8 cellular contexts compared by ENCODE assay signal in the genomic region with DNA sequence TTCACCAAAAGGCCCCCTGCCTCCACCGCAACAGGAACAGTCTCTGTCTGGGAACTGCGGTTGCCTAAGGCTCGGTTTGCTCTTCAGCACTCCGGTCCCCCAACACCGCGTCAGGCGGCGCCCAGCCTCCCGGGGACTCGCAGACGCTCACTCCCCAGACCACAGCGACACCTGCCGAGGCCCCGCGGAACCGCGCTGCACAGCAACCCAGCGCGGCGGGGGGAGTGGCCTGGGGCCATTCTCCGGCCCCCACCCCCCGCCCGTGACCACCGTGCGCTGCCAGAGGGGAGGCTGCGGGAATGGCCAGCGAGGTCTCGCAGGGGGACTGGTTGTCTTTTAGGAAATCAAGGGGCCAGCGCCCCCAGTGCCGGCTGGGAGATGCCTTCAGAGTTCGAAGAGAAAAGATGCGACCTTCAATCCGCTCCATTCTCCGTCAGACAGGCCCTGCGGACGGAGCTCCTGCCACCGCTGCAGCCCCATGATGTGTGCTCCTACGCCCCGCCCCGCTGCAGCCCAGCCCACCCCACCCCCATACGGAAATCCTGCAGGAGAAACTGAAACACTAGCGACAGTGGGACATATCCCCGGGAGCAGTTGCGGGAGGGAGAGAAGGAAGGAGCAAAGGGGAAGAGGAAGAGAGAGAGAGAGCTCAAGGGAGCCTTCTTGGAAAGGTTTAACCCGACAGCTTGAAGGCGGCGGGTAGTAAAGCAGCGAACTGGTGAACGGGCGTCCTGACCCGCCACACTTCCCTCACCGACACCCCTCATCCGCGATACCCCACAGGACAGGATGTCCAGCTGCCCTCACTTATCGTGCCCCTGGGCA.
DNase-seq lines count a peak whose midpoint lies in the region; ATAC-seq and TF ChIP-seq lines count a peak whose summit lies in the region.

No MANE protein-coding gene starts in this region.

- H3K4me1 ChIP-seq in mucosa of rectum (ENCODE audit: control insufficient read depth in 2 of 2, insufficient read depth in 2 of 2, low read length in 2 of 2): peaks cover 3 to 6% of the 10 kb centered on the region in 2 donors

- no peaks in the 10 kb centered on the region for H3K36me3 ChIP-seq in mucosa of rectum (ENCODE audit: control insufficient read depth in 2 of 2, insufficient read depth in 2 of 2, low read length in 2 of 2)

- peak; percentile 88 for TF ChIP-seq CTCF in epithelial cell of proximal tubule (conservative IDR thresholded peaks at IDR 0.05; ENCODE audit: low read depth, low read length)

- peak overlapping the region; percentile 76 to 79 for H3K27ac ChIP-seq in mucosa of rectum (ENCODE audit: low read depth in 2 of 2, low read length in 2 of 2)

- H3K4me3 ChIP-seq in epithelial cell of proximal tubule (ENCODE audit: low read depth, low read length) (peak overlapping the region; percentile 52), mucosa of rectum (ENCODE audit: low read length in 2 of 2) (peak overlapping the region; percentile 83 to 87)

- H3K27me3 ChIP-seq in mucosa of rectum (ENCODE audit: control insufficient read depth in 2 of 2, insufficient read depth in 2 of 2, low read length in 2 of 2): peaks cover 9 to 11% of the 10 kb centered on the region in 2 donors

- DNase-seq in CMK (ENCODE audit: low read depth) (peak; percentile 45), HPDE6-E6E7 (ENCODE audit: extremely low spot score) (peak; percentile 70), NOMO-1 treated with DMSO at 0.1 percent for 48 hours (lab: John Stamatoyannopoulos, UW; ENCODE audit: unreplicated experiment) (peak; percentile 76), activated T-cell treated with anti-CD3 and anti-CD28 coated beads for 4 hours (peak; percentile 77), epithelial cell of proximal tubule (ENCODE audit: low read depth) (peak; percentile 22)
- peak; percentile 80 for DNase-seq in stimulated activated CD8-positive, alpha-beta memory T cell treated with anti-CD3 and anti-CD28 coated beads, Interleukin-4, amount 100 ng/mL, for 24 hours (ENCODE audit: low read depth)

- peak overlapping the region; percentile 60 to 77 for H3K9ac ChIP-seq in mucosa of rectum (ENCODE audit: low read depth in 1 of 2, low read length in 2 of 2)

- peak; percentile 91 for ATAC-seq in GM19468 (IDR thresholded peaks at IDR 0.05; ENCODE audit: extremely low read depth, unreplicated experiment)

- H3K9me3 ChIP-seq in mucosa of rectum (ENCODE audit: control insufficient read depth in 2 of 2, low read length in 2 of 2): no peaks in the 10 kb centered on the region

Comparison
In these comparisons a context has a peak if more than half of its experiments do, and no peak if none do; other contexts are left out.
1. Peak in every context shown above with its lines: DNase-seq, ATAC-seq, H3K4me3 ChIP-seq and H3K27ac ChIP-seq.
2. DNase-seq: peak in every context shown above with its lines; median percentile 80 in stimulated activated CD8-positive, alpha-beta memory T cell treated with anti-CD3 and anti-CD28 coated beads, Interleukin-4, amount 100 ng/mL, for 24 hours; 77 in activated T-cell treated with anti-CD3 and anti-CD28 coated beads for 4 hours; 76 in NOMO-1 treated with DMSO at 0.1 percent for 48 hours; 70 in HPDE6-E6E7; 45 in CMK; 22 in epithelial cell of proximal tubule.